21 cellular contexts compared by ENCODE assay signal in genomic region chr9:118215544-118215943, GRCh38.
"Had no signal": no experiment of that assay in that cellular context is flagged by ENCODE, and none has a peak within 500 bp of the region (broad histone marks: within the 10 kb centered on the region; RNA-seq: fewer than 3 reads in every experiment).

No MANE protein-coding gene starts in this region.

- H3K36me3 ChIP-seq: adrenal gland, ascending aorta, brain microvascular endothelial cell, left lung, prostate gland, right atrium auricular region, tibial nerve had no signal

- DNase-seq: activated CD4-positive, alpha-beta T cell treated with anti-CD3 and anti-CD28 coated beads for 1 hour; activated CD4-positive, alpha-beta T cell treated with anti-CD3 and anti-CD28 coated beads, Interleukin-2, amount 50 U/mL, for 1 hour; activated CD8-positive, alpha-beta memory T cell treated with anti-CD3 and anti-CD28 coated beads, Interleukin-2, amount 50 U/mL, for 4 hours; activated T-cell treated with anti-CD3 and anti-CD28 coated beads, Interleukin-2, amount 50 U/mL, for 24 hours; adrenal gland; brain microvascular endothelial cell; caudate nucleus; dermis blood vessel endothelial cell; effector CD8-positive, alpha-beta T cell; foreskin keratinocyte; immature natural killer cell; left lung; mammary epithelial cell; midbrain; stimulated activated CD4-positive, alpha-beta T cell treated with anti-CD3 and anti-CD28 coated beads, Interleukin-12 subunit alpha, Interleukin-12 subunit beta, amount 100 ng/mL, for 4 hours; stimulated activated CD4-positive, alpha-beta T cell treated with anti-CD3 and anti-CD28 coated beads, Interleukin-4, amount 100 ng/mL, for 4 hours; stimulated activated naive CD8-positive, alpha-beta T cell treated with anti-CD3 and anti-CD28 coated beads, Interleukin-15, Interleukin-2, amounts not matched to agents 100 U/mL and 50 U/mL, for 24 hours had no signal

- H3K4me3 ChIP-seq: adrenal gland, ascending aorta, left lung, prostate gland, right atrium auricular region, tibial nerve had no signal

- H3K9me3 ChIP-seq: adrenal gland, ascending aorta, left lung, prostate gland, right atrium auricular region, tibial nerve had no signal

- H3K27ac ChIP-seq: adrenal gland, ascending aorta, brain microvascular endothelial cell, foreskin keratinocyte, left lung, prostate gland, right atrium auricular region, tibial nerve had no signal

- H3K4me1 ChIP-seq: adrenal gland, ascending aorta, foreskin keratinocyte, left lung, prostate gland, right atrium auricular region, tibial nerve had no signal

- H3K27me3 ChIP-seq: adrenal gland, ascending aorta, brain microvascular endothelial cell, foreskin keratinocyte, left lung, right atrium auricular region, tibial nerve had no signal
